Comparison of ENCODE assay signal across 35 cellular contexts in the genomic region with DNA sequence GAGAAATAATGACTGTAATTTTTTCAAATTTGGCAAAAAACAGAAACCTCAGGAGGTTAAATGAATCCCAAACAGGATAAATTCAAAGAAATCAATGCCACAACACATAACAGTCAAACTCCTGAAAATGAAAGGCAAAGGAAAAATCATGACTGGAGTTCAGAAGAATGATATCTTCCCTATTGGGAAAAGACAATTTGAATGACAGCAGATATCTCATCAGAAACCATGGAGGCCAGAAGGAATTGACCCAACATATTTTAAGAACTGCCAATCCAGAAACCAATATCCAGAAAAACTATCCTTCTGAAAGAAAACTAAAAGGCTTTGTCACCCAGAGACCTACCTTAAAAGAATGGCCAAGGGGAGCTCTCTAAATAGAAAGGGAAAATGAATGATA.
"Had no signal": no experiment of that assay in that cellular context is flagged by ENCODE, and none has a peak within 500 bp of the region (broad histone marks: within the 10 kb centered on the region; RNA-seq: fewer than 3 reads in every experiment).

No MANE protein-coding gene starts in this region.

- H3K27me3 ChIP-seq: MG63 had no signal

- DNase-seq: Karpas-422, Kasumi-1, MG63, MM.1S, MV-4-11, NCI-H1048, NCI-H1092, NCI-H1092 treated with DMSO at 0.1 percent for 48 hours, NCI-H1105, NCI-H1105 treated with DMSO at 0.1 percent for 48 hours, NCI-H1417, NCI-H1436, NCI-H1436 treated with DMSO at 0.1 percent for 48 hours, NCI-H146, NCI-H1694, NCI-H1694 treated with DMSO at 0.1 percent for 48 hours, NCI-H187, NCI-H187 treated with DMSO at 0.1 percent for 48 hours, NCI-H1930, NCI-H2029, NCI-H2029 treated with DMSO at 0.1 percent for 48 hours, NCI-H2081, NCI-H2081 treated with DMSO at 0.1 percent for 48 hours, NCI-H2107, NCI-H2171, NCI-H2171 treated with DMSO at 0.1 percent for 48 hours, NCI-H2227 treated with DMSO at 0.1 percent for 48 hours, NCI-H226, NCI-H345, NCI-H446, NCI-H446 treated with DMSO at 0.1 percent for 48 hours, NCI-H510A, NCI-H510A treated with DMSO at 0.1 percent for 48 hours, NCI-H524, NCI-H524 treated with DMSO at 0.1 percent for 48 hours had no signal

- H3K36me3 ChIP-seq: MG63 had no signal

- H3K4me3 ChIP-seq: MG63 had no signal
